10 cellular contexts compared by ENCODE assay signal in genomic region chr16:85749686-85750020, GRCh38. TPM values are rescaled to one million over a fixed set of nuclear protein-coding genes. Genes with fewer than 3 reads are reported as not detected.
DNase-seq lines count a peak whose midpoint lies in the region; ATAC-seq and TF ChIP-seq lines count a peak whose summit lies in the region.
"Had no signal": no experiment of that assay in that cellular context is flagged by ENCODE, and none has a peak within 500 bp of the region (broad histone marks: within the 10 kb centered on the region; RNA-seq: fewer than 3 reads in every experiment).

No MANE protein-coding gene starts in this region.

- TF ChIP-seq CTCF in MCF 10A (IDR thresholded peaks at IDR 0.05; ENCODE audit: unreplicated experiment) (no peak), mesothelial cell of epicardium (IDR thresholded peaks at IDR 0.05; ENCODE audit: unreplicated experiment) (no peak)

- no peak for DNase-seq in stimulated activated naive CD8-positive, alpha-beta T cell treated with anti-CD3 and anti-CD28 coated beads, Interleukin-15, amount 100 ng/mL, for 72 hours
- no peak for DNase-seq in stimulated activated naive CD8-positive, alpha-beta T cell treated with anti-CD3 and anti-CD28 coated beads, Interleukin-15, Interleukin-2, amounts not matched to agents 100 U/mL and 50 U/mL, for 24 hours
- DNase-seq in MCF 10A (ENCODE audit: unreplicated experiment) (peak; percentile 35), mesothelial cell of epicardium (ENCODE audit: low spot score in 2 of 2, unreplicated experiment in 2 of 2) (no peak), NCI-H446 treated with DMSO at 0.1 percent for 48 hours (lab: John Stamatoyannopoulos, UW) (no peak), OCI-M2 (lab: John Stamatoyannopoulos, UW; ENCODE audit: unreplicated experiment) (no peak), AML-193 (lab: John Stamatoyannopoulos, UW) (no peak)
- DNase-seq in activated naive CD4-positive, alpha-beta T cell treated with Interleukin-2 at 50 U/mL for 16 hours: no peak
- DNase-seq: stimulated activated CD4-positive, alpha-beta T cell treated with anti-CD3 and anti-CD28 coated beads, Interleukin-12 subunit alpha, Interleukin-12 subunit beta, amount 100 ng/mL, for 4 hours had no signal

- H3K27ac Mint-ChIP-seq in stimulated activated naive CD8-positive, alpha-beta T cell treated with anti-CD3 and anti-CD28 coated beads, Interleukin-15, amount 100 ng/mL, for 72 hours: no peak overlapping the region
- H3K27ac Mint-ChIP-seq in MCF 10A (ENCODE audit: low read depth, unreplicated experiment) (no peak overlapping the region), mesothelial cell of epicardium (no peak overlapping the region)
- H3K27ac Mint-ChIP-seq: CD4-positive, alpha-beta T cell had no signal

- TSS peak; percentile 25 for BruUV-seq in MCF 10A (replicated peaks; lab: Mats Ljungman, UMichigan)

- H3K36me3 Mint-ChIP-seq in MCF 10A (ENCODE audit: insufficient read depth, unreplicated experiment) (peaks cover 15% of the 10 kb centered on the region), mesothelial cell of epicardium (no peaks in the 10 kb centered on the region)

- peaks cover 31% of the 10 kb centered on the region for H3K4me1 Mint-ChIP-seq in stimulated activated naive CD8-positive, alpha-beta T cell treated with anti-CD3 and anti-CD28 coated beads, Interleukin-15, amount 100 ng/mL, for 72 hours
- H3K4me1 Mint-ChIP-seq in MCF 10A (ENCODE audit: insufficient read depth, unreplicated experiment) (peaks cover 31% of the 10 kb centered on the region), mesothelial cell of epicardium (peaks cover 44% of the 10 kb centered on the region)

- POLR2A ChIA-PET in MCF 10A (lab: Yijun Ruan, JAX): interaction anchor here (0.9 to 2.1 kb wide), 5 partner anchors 18 to 193 kb away, joined by 3 to 9 read pairs (median 4); partner anchors contain the start of gene GSE1

- no peaks in the 10 kb centered on the region for H3K9me3 Mint-ChIP-seq in stimulated activated naive CD8-positive, alpha-beta T cell treated with anti-CD3 and anti-CD28 coated beads, Interleukin-15, amount 100 ng/mL, for 72 hours
- no peaks in the 10 kb centered on the region for H3K9me3 Mint-ChIP-seq in MCF 10A (ENCODE audit: unreplicated experiment)
- H3K9me3 Mint-ChIP-seq in mesothelial cell of epicardium: no peaks in the 10 kb centered on the region
- H3K9me3 Mint-ChIP-seq: CD4-positive, alpha-beta T cell had no signal

- ATAC-seq in stimulated activated naive CD8-positive, alpha-beta T cell treated with anti-CD3 and anti-CD28 coated beads, Interleukin-15, amount 100 ng/mL, for 72 hours: no peak
- no peak for ATAC-seq in stimulated activated naive CD8-positive, alpha-beta T cell treated with anti-CD3 and anti-CD28 coated beads, Interleukin-15, Interleukin-2, amounts not matched to agents 100 U/mL and 50 U/mL, for 24 hours

- intact Hi-C loops in MCF 10A (cut with micrococcal nuclease): loop anchor here (2.0 to 5.0 kb wide), 2 partner anchors 33 to 48 kb away; partner anchors contain the start of genes COX4I1 and EMC8

- H3K27me3 Mint-ChIP-seq in stimulated activated naive CD8-positive, alpha-beta T cell treated with anti-CD3 and anti-CD28 coated beads, Interleukin-15, amount 100 ng/mL, for 72 hours: peaks cover 44% of the 10 kb centered on the region
- H3K27me3 Mint-ChIP-seq in MCF 10A (ENCODE audit: insufficient read depth, unreplicated experiment) (no peaks in the 10 kb centered on the region), mesothelial cell of epicardium (ENCODE audit: low read depth) (peaks cover 9% of the 10 kb centered on the region)

- CTCF ChIA-PET in MCF 10A (lab: Yijun Ruan, JAX): interaction anchor here (0.7 to 1.1 kb wide), 3 partner anchors 32 to 74 kb away, joined by 3 to 4 read pairs (median 3); no protein-coding TSS in a partner anchor

- peak overlapping the region; percentile 87 to 89 for H3K4me3 Mint-ChIP-seq in stimulated activated naive CD8-positive, alpha-beta T cell treated with anti-CD3 and anti-CD28 coated beads, Interleukin-15, amount 100 ng/mL, for 72 hours
- H3K4me3 Mint-ChIP-seq in MCF 10A (ENCODE audit: unreplicated experiment): peak overlapping the region; percentile 79
- peak overlapping the region; percentile 89 for H3K4me3 Mint-ChIP-seq in mesothelial cell of epicardium

RNA-seq across cellular contexts. Expression of gene C16orf74, which starts 1.2 kb away (rescaled TPM):
- 62.6 and 68.5 TPM in 2 replicates for total RNA-seq in MCF 10A (2022)
- total RNA-seq in mesothelial cell of epicardium: 11.2 to 12.1 TPM (median 12.0 TPM) in 3 replicates

RNA-seq across cellular contexts. Expression of gene EMC8, which starts 49.7 kb away (rescaled TPM):
- total RNA-seq in MCF 10A (2022) (68.5 and 71.1 TPM in 2 replicates), mesothelial cell of epicardium (28.7 to 32.3 TPM (median 31.6 TPM) in 3 replicates)

RNA-seq across cellular contexts. Expression of gene COX4I1, which starts 49.8 kb away (rescaled TPM):
- total RNA-seq in MCF 10A (2022) (618 and 642 TPM in 2 replicates), mesothelial cell of epicardium (333 to 346 TPM (median 338 TPM) in 3 replicates)
